Comparison of ENCODE assay signal across 16 cellular contexts in genomic region chr7:150516956-150517355, GRCh38. TPM values are rescaled to one million over a fixed set of nuclear protein-coding genes. Genes with fewer than 3 reads are reported as not detected.
DNase-seq lines count a peak whose midpoint lies in the region; ATAC-seq lines count a peak whose summit lies in the region.
"Had no signal": no experiment of that assay in that cellular context is flagged by ENCODE, and none has a peak within 500 bp of the region (broad histone marks: within the 10 kb centered on the region; RNA-seq: fewer than 3 reads in every experiment).

No MANE protein-coding gene starts in this region.

- no peak for ATAC-seq in stimulated activated naive CD8-positive, alpha-beta T cell treated with anti-CD3 and anti-CD28 coated beads, Interleukin-15, Interleukin-2, amounts not matched to agents 100 U/mL and 50 U/mL, for 24 hours
- ATAC-seq in central memory CD8-positive, alpha-beta T cell (replicated peaks; ENCODE audit: extremely low read depth, poor library complexity, severe bottlenecking) = no peak
- ATAC-seq in natural killer cell treated with Interleukin-12 subunit alpha and Interleukin-12 subunit beta and Interleukin-15 and Interleukin-18, amount 100 ng/mL, for 72 hours = no peak
- ATAC-seq in GM19467 (IDR thresholded peaks at IDR 0.05; ENCODE audit: unreplicated experiment) = no peak
- ATAC-seq in HG02840 (IDR thresholded peaks at IDR 0.05; ENCODE audit: low FRiP score, unreplicated experiment) = no peak

- H3K9me3 Mint-ChIP-seq in stimulated activated naive CD8-positive, alpha-beta T cell treated with anti-CD3 and anti-CD28 coated beads, Interleukin-15, Interleukin-2, amounts not matched to agents 100 ng/mL and 50 ng/mL, for 24 hours = no peaks in the 10 kb centered on the region
- peaks cover 3% of the 10 kb centered on the region for H3K9me3 Mint-ChIP-seq in central memory CD8-positive, alpha-beta T cell
- H3K9me3 Mint-ChIP-seq in natural killer cell treated with Interleukin-12 subunit alpha and Interleukin-12 subunit beta and Interleukin-15 and Interleukin-18, amount 100 ng/mL, for 72 hours = peaks cover 4% of the 10 kb centered on the region

- no peak for DNase-seq in stimulated activated naive CD8-positive, alpha-beta T cell treated with anti-CD3 and anti-CD28 coated beads, Interleukin-15, Interleukin-2, amounts not matched to agents 100 U/mL and 50 U/mL, for 24 hours
- no peak for DNase-seq in central memory CD8-positive, alpha-beta T cell (ENCODE audit: low spot score in 2 of 2)
- DNase-seq in natural killer cell treated with Interleukin-12 subunit alpha and Interleukin-12 subunit beta and Interleukin-15 and Interleukin-18, amount 100 ng/mL, for 72 hours (ENCODE audit: low spot score) = no peak
- DNase-seq in NCI-H2227 (lab: John Stamatoyannopoulos, UW; ENCODE audit: unreplicated experiment) (no peak), AG08395 (ENCODE audit: low spot score) (no peak)
- DNase-seq: C1 segment of cervical spinal cord; HCEC 1CT; NCI-H226; nucleus accumbens; stimulated activated CD8-positive, alpha-beta memory T cell treated with anti-CD3 and anti-CD28 coated beads, Interleukin-4, amount 100 ng/mL, for 48 hours; T1000 had no signal

- peaks cover 19% of the 10 kb centered on the region for H3K36me3 Mint-ChIP-seq in stimulated activated naive CD8-positive, alpha-beta T cell treated with anti-CD3 and anti-CD28 coated beads, Interleukin-15, Interleukin-2, amounts not matched to agents 100 ng/mL and 50 ng/mL, for 24 hours (ENCODE audit: low read depth)
- H3K36me3 Mint-ChIP-seq in central memory CD8-positive, alpha-beta T cell (ENCODE audit: insufficient read depth) = peaks cover 48% of the 10 kb centered on the region
- H3K36me3 Mint-ChIP-seq in natural killer cell treated with Interleukin-12 subunit alpha and Interleukin-12 subunit beta and Interleukin-15 and Interleukin-18, amount 100 ng/mL, for 72 hours = peaks cover 39% of the 10 kb centered on the region

- H3K27ac Mint-ChIP-seq in stimulated activated naive CD8-positive, alpha-beta T cell treated with anti-CD3 and anti-CD28 coated beads, Interleukin-15, Interleukin-2, amounts not matched to agents 100 ng/mL and 50 ng/mL, for 24 hours = peak overlapping the region; percentile 98
- H3K27ac Mint-ChIP-seq in central memory CD8-positive, alpha-beta T cell (ENCODE audit: low read depth) = peak overlapping the region; percentile 98
- peak overlapping the region; percentile 91 to 93 for H3K27ac Mint-ChIP-seq in natural killer cell treated with Interleukin-12 subunit alpha and Interleukin-12 subunit beta and Interleukin-15 and Interleukin-18, amount 100 ng/mL, for 72 hours

- H3K4me3 Mint-ChIP-seq in stimulated activated naive CD8-positive, alpha-beta T cell treated with anti-CD3 and anti-CD28 coated beads, Interleukin-15, Interleukin-2, amounts not matched to agents 100 ng/mL and 50 ng/mL, for 24 hours = peak overlapping the region; percentile 97
- peak overlapping the region; percentile 99 for H3K4me3 Mint-ChIP-seq in central memory CD8-positive, alpha-beta T cell
- peak overlapping the region; percentile 98 for H3K4me3 Mint-ChIP-seq in natural killer cell treated with Interleukin-12 subunit alpha and Interleukin-12 subunit beta and Interleukin-15 and Interleukin-18, amount 100 ng/mL, for 72 hours

- no peaks in the 10 kb centered on the region for H3K27me3 Mint-ChIP-seq in stimulated activated naive CD8-positive, alpha-beta T cell treated with anti-CD3 and anti-CD28 coated beads, Interleukin-15, Interleukin-2, amounts not matched to agents 100 ng/mL and 50 ng/mL, for 24 hours
- H3K27me3 Mint-ChIP-seq in central memory CD8-positive, alpha-beta T cell = no peaks in the 10 kb centered on the region
- H3K27me3 Mint-ChIP-seq in natural killer cell treated with Interleukin-12 subunit alpha and Interleukin-12 subunit beta and Interleukin-15 and Interleukin-18, amount 100 ng/mL, for 72 hours = no peaks in the 10 kb centered on the region

- peaks cover 52% of the 10 kb centered on the region for H3K4me1 Mint-ChIP-seq in stimulated activated naive CD8-positive, alpha-beta T cell treated with anti-CD3 and anti-CD28 coated beads, Interleukin-15, Interleukin-2, amounts not matched to agents 100 ng/mL and 50 ng/mL, for 24 hours (ENCODE audit: low read depth)
- H3K4me1 Mint-ChIP-seq in central memory CD8-positive, alpha-beta T cell = peaks cover 52% of the 10 kb centered on the region
- H3K4me1 Mint-ChIP-seq in natural killer cell treated with Interleukin-12 subunit alpha and Interleukin-12 subunit beta and Interleukin-15 and Interleukin-18, amount 100 ng/mL, for 72 hours (ENCODE audit: low read depth in 2 of 2) = peaks cover 47 to 53% of the 10 kb centered on the region in 2 donors

RNA-seq across cellular contexts. Expression of gene GIMAP7, which starts 2.3 kb away (rescaled TPM):
- total RNA-seq in natural killer cell treated with Interleukin-12 subunit alpha and Interleukin-12 subunit beta and Interleukin-15 and Interleukin-18, amount 100 ng/mL, for 72 hours = 10 to 100 TPM; 50.5 to 60.4 TPM
- total RNA-seq: astrocyte, HT-29 had no signal

RNA-seq across cellular contexts. Expression of gene GIMAP4, which starts 50.2 kb away (rescaled TPM):
- 100 to 1,000 TPM in 1 of 2 donors, 10 to 100 TPM in 1; 83.6 to 245 TPM for total RNA-seq in natural killer cell treated with Interleukin-12 subunit alpha and Interleukin-12 subunit beta and Interleukin-15 and Interleukin-18, amount 100 ng/mL, for 72 hours
- total RNA-seq: astrocyte, HT-29 had no signal
